ENCODE assay signal across 11 cellular contexts in genomic region chr3:129068291-129068886, GRCh38. TPM values are rescaled to one million over a fixed set of nuclear protein-coding genes. Genes with fewer than 3 reads are reported as not detected.
DNase-seq lines count a peak whose midpoint lies in the region; ATAC-seq and TF ChIP-seq lines count a peak whose summit lies in the region.
"Had no signal": no experiment of that assay in that cellular context is flagged by ENCODE, and none has a peak within 500 bp of the region (broad histone marks: within the 10 kb centered on the region; RNA-seq: fewer than 3 reads in every experiment).

No MANE protein-coding gene starts in this region.

- no peaks in the 10 kb centered on the region for H3K4me1 ChIP-seq in psoas muscle

- peaks cover 6 to 15% (median 11%) of the 10 kb centered on the region in 3 donors for H3K27me3 Mint-ChIP-seq in CD14-positive monocyte (ENCODE audit: low read depth in 3 of 3)

- H3K27me3 ChIP-seq in psoas muscle (ENCODE audit: insufficient read depth in 3 of 3, low read length in 2 of 3): peaks cover 0 to 16% (median 3%) of the 10 kb centered on the region in 3 donors

- H3K4me3 ChIP-seq in psoas muscle: peak overlapping the region; percentile 50

- peak overlapping the region; percentile 65 to 67 for H3K4me3 Mint-ChIP-seq in CD14-positive monocyte

- DNase-seq in CD14-positive monocyte (ENCODE audit: low spot score) (no peak), RPMI7951 (ENCODE audit: low read depth) (peak; percentile 24), erythroblast (lab: John Stamatoyannopoulos, UW) (peak; percentile 65 to 74), psoas muscle (no peak), SKM-1 (lab: John Stamatoyannopoulos, UW; ENCODE audit: unreplicated experiment) (no peak), H4 (ENCODE audit: low spot score) (no peak)
- DNase-seq: small intestine had no signal

- peaks cover 6% of the 10 kb centered on the region for H3K4me1 Mint-ChIP-seq in CD14-positive monocyte

- WGBS in psoas muscle, 3 donors: 16 to 22% (median 19%) methylated on average over 29 to 43 of the region's 44 CpGs

- no peak overlapping the region for H3K27ac Mint-ChIP-seq in CD14-positive monocyte

- TF ChIP-seq POLR2A in erythroblast (IDR thresholded peaks at IDR 0.05; ENCODE audit: low read length): no peak

- H3K27ac ChIP-seq in psoas muscle: no peak overlapping the region

- no peaks in the 10 kb centered on the region for H3K9me3 ChIP-seq in psoas muscle

- peaks cover 0 to 3% of the 10 kb centered on the region in 2 donors for H3K36me3 Mint-ChIP-seq in CD14-positive monocyte

- ATAC-seq in psoas muscle: no peak
- ATAC-seq in HG03175 (IDR thresholded peaks at IDR 0.05; ENCODE audit: unreplicated experiment): no peak
- no peak for ATAC-seq in GM21737 (IDR thresholded peaks at IDR 0.05; ENCODE audit: unreplicated experiment)
- ATAC-seq: esophagus mucosa had no signal

- intact Hi-C loops in CD14-positive monocyte (cut with micrococcal nuclease): no loop called here
- intact Hi-C loops in psoas muscle (cut with DNase I): no loop called here

- no peaks in the 10 kb centered on the region for H3K36me3 ChIP-seq in psoas muscle (ENCODE audit: insufficient read depth in 1 of 2, low read depth in 1 of 2)

- TF ChIP-seq CTCF in CD14-positive monocyte (IDR thresholded peaks at IDR 0.05) (no peak), psoas muscle (IDR thresholded peaks at IDR 0.05) (no peak)

- H3K9me3 Mint-ChIP-seq in CD14-positive monocyte: peaks cover 6 to 16% (median 14%) of the 10 kb centered on the region in 7 donors

RNA-seq across cellular contexts. Expression of gene GP9, which starts 7.8 kb away (rescaled TPM):
- polyA plus RNA-seq in CD14-positive monocyte: 1 to 10 TPM in 1 of 2 donors, under 1 TPM in 1; 0.74 to 2.7 TPM
- total RNA-seq in RPMI7951 (2014; rRNA removed; shearing (Covaris generic)): not detected in 2 replicates
- total RNA-seq in psoas muscle: not detected
- under 1 TPM; 0.04 to 0.21 (median 0.09) TPM for polyA plus RNA-seq in psoas muscle
- not detected in 2 replicates for total RNA-seq in H4 (2014; rRNA removed; shearing (Covaris generic))
- total RNA-seq: esophagus mucosa, M059J had no signal

RNA-seq across cellular contexts. Expression of gene RAB43, which starts 53.2 kb away (rescaled TPM):
- polyA plus RNA-seq in CD14-positive monocyte (1 to 10 TPM; 7.1 to 8.5 TPM), psoas muscle (1 to 10 TPM in 2 of 3 donors, under 1 TPM in 1; 0.62 to 1.3 (median 1.2) TPM)
- 10.8 and 14.4 TPM in 2 replicates for total RNA-seq in RPMI7951 (2014; rRNA removed; shearing (Covaris generic))
- total RNA-seq in psoas muscle: 1 to 10 TPM; 1.6 to 5.1 (median 2.6) TPM
- 13.0 and 15.9 TPM in 2 replicates for total RNA-seq in H4 (2014; rRNA removed; shearing (Covaris generic))

Comparison
In these comparisons a context has a peak if more than half of its experiments do, and no peak if none do; other contexts are left out.
1. DNase-seq: peak in RPMI7951 (single experiment) and erythroblast (2 of 2); none in CD14-positive monocyte (single experiment), psoas muscle (0 of 2), SKM-1 (single experiment) and H4 (single experiment).